16 cellular contexts compared by ENCODE assay signal in the genomic region with DNA sequence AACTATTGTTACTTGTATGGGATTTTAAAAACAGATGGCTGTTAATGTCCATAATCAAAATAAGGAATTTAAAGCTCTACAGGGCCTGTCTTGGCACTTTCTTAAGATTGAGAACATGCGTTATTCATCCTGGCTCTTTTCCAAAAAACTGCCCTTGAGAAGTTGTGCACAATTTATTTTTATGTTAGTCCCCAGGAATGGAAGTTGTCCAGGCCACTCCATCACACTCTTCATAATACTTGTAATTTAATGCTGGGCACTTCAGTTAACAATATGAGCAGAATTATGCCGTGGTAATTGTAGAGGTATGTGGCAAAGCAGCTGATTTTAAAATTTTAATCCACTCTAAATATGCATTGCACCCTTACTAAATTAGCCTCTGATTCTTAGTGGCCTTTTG. TPM values are rescaled to one million over a fixed set of nuclear protein-coding genes. Genes with fewer than 3 reads are reported as not detected.
DNase-seq lines count a peak whose midpoint lies in the region; ATAC-seq and TF ChIP-seq lines count a peak whose summit lies in the region.
"Had no signal": no experiment of that assay in that cellular context is flagged by ENCODE, and none has a peak within 500 bp of the region (broad histone marks: within the 10 kb centered on the region; RNA-seq: fewer than 3 reads in every experiment).

No MANE protein-coding gene starts in this region.

- TF ChIP-seq CTCF in chondrocyte (IDR thresholded peaks at IDR 0.05) (no peak), body of pancreas (IDR thresholded peaks at IDR 0.05) (no peak)

- H3K4me1 Mint-ChIP-seq in chondrocyte (ENCODE audit: low read depth), result peaks cover 41% of the 10 kb centered on the region
- H3K4me1 Mint-ChIP-seq: activated CD4-positive, alpha-beta memory T cell treated with anti-CD3 and anti-CD28 coated beads, Interleukin-2, amount 10 ng/mL, durations not matched to agents 7 days and 5 days had no signal

- H3K9me3 ChIP-seq in mesenchymal stem cell (ENCODE audit: control insufficient read depth, low read length) (no peaks in the 10 kb centered on the region), body of pancreas (no peaks in the 10 kb centered on the region)
- H3K9me3 ChIP-seq: BLaER1 had no signal

- H4K8ac ChIP-seq in mesenchymal stem cell (ENCODE audit: low read length), result no peak overlapping the region

- no peaks in the 10 kb centered on the region for H3K27me3 Mint-ChIP-seq in chondrocyte (ENCODE audit: low read depth)
- H3K27me3 Mint-ChIP-seq: activated CD4-positive, alpha-beta memory T cell treated with anti-CD3 and anti-CD28 coated beads, Interleukin-2, amount 10 ng/mL, durations not matched to agents 7 days and 5 days had no signal

- WGBS in mesenchymal stem cell, result 25% methylated on average over 1 of the region's 2 CpGs
- WGBS in body of pancreas, 2 donors, result 71 to 75% methylated on average over 2 of the region's 2 CpGs

- peaks cover 2% of the 10 kb centered on the region for H3K4me1 ChIP-seq in mesenchymal stem cell (ENCODE audit: control insufficient read depth, insufficient read depth, low read depth, low read length)
- no peaks in the 10 kb centered on the region for H3K4me1 ChIP-seq in body of pancreas
- H3K4me1 ChIP-seq: BLaER1, parathyroid adenoma had no signal

- intact Hi-C loops in body of pancreas (cut with DNase I), result no loop called here

- no peak overlapping the region for H2BK12ac ChIP-seq in mesenchymal stem cell (ENCODE audit: low read length in 2 of 2)

- H3K36me3 ChIP-seq in mesenchymal stem cell (ENCODE audit: control insufficient read depth in 1 of 2, insufficient read depth in 2 of 2, low read depth in 1 of 2, low read length in 2 of 2) (peaks cover 3 to 60% of the 10 kb centered on the region in 2 experiments), body of pancreas (replicated peaks in 1 of 2; ENCODE audit: insufficient read depth in 1 of 2, low read depth in 2 of 2) (no peaks in the 10 kb centered on the region)

- H3K14ac ChIP-seq in mesenchymal stem cell (ENCODE audit: low read length in 2 of 2), result no peak overlapping the region

- no peaks in the 10 kb centered on the region for H3K9me3 Mint-ChIP-seq in chondrocyte (ENCODE audit: low read depth)
- H3K9me3 Mint-ChIP-seq: activated CD4-positive, alpha-beta memory T cell treated with anti-CD3 and anti-CD28 coated beads, Interleukin-2, amount 10 ng/mL, durations not matched to agents 7 days and 5 days had no signal

- no peak overlapping the region for H3K4me2 ChIP-seq in mesenchymal stem cell (ENCODE audit: low read length, poor library complexity, severe bottlenecking)
- H3K4me2 ChIP-seq: BLaER1, PC-9 had no signal

- H3K4me3 ChIP-seq in mesenchymal stem cell (ENCODE audit: insufficient read depth in 1 of 2, low read depth in 1 of 2, low read length in 2 of 2), result no peak overlapping the region
- no peak overlapping the region for H3K4me3 ChIP-seq in body of pancreas
- H3K4me3 ChIP-seq: BLaER1, PC-9 had no signal

- no peak overlapping the region for H2BK5ac ChIP-seq in mesenchymal stem cell (ENCODE audit: low read depth, low read length, poor library complexity, severe bottlenecking)

- H3K4me3 Mint-ChIP-seq in chondrocyte (ENCODE audit: unreplicated experiment), result no peak overlapping the region
- H3K4me3 Mint-ChIP-seq: activated CD4-positive, alpha-beta memory T cell treated with anti-CD3 and anti-CD28 coated beads, Interleukin-2, amount 10 ng/mL, durations not matched to agents 7 days and 5 days had no signal

- DNase-seq in EH (ENCODE audit: low read depth) (peak; percentile 58), NCI-H2107 (lab: John Stamatoyannopoulos, UW) (peak; percentile 4), chondrocyte (ENCODE audit: low spot score) (no peak), mesenchymal stem cell (peak; percentile 64), Kasumi-1 (lab: John Stamatoyannopoulos, UW) (no peak), retina (no peak), body of pancreas (no peak)
- DNase-seq: activated CD4-positive, alpha-beta memory T cell treated with anti-CD3 and anti-CD28 coated beads, Interleukin-2, amount 10 ng/mL, durations not matched to agents 7 days and 5 days; effector memory CD4-positive, alpha-beta T cell; head of caudate nucleus; PC-9; stimulated activated CD4-positive, alpha-beta T cell treated with anti-CD3 and anti-CD28 coated beads, Interleukin-15, amount 100 ng/mL, for 24 hours; substantia nigra had no signal

- peaks cover 8% of the 10 kb centered on the region for H3K36me3 Mint-ChIP-seq in chondrocyte (ENCODE audit: low read depth)

- H2BK120ac ChIP-seq in mesenchymal stem cell (ENCODE audit: low read depth, low read length), result no peak overlapping the region

- no peak overlapping the region for H2AFZ ChIP-seq in mesenchymal stem cell (ENCODE audit: low read depth, low read length)
- H2AFZ ChIP-seq: parathyroid adenoma, PC-9 had no signal

- H3K9ac ChIP-seq in mesenchymal stem cell (ENCODE audit: low read length), result peak overlapping the region; percentile 30
- H3K9ac ChIP-seq: BLaER1, parathyroid adenoma had no signal

- no peak for TF ChIP-seq POLR2A in body of pancreas (IDR thresholded peaks at IDR 0.05)

- H3K18ac ChIP-seq in mesenchymal stem cell (ENCODE audit: low read depth in 1 of 2, low read length in 2 of 2), result no peak overlapping the region

- peak overlapping the region; percentile 77 for H3K27ac Mint-ChIP-seq in chondrocyte (ENCODE audit: unreplicated experiment)
- H3K27ac Mint-ChIP-seq: activated CD4-positive, alpha-beta memory T cell treated with anti-CD3 and anti-CD28 coated beads, Interleukin-2, amount 10 ng/mL, durations not matched to agents 7 days and 5 days had no signal

- H3K23ac ChIP-seq in mesenchymal stem cell (ENCODE audit: low read length in 2 of 2), result no peak overlapping the region

- H2BK15ac ChIP-seq in mesenchymal stem cell (ENCODE audit: low read depth, poor library complexity, severe bottlenecking), result no peak overlapping the region

- H3K4ac ChIP-seq in mesenchymal stem cell (ENCODE audit: low read depth in 1 of 2, low read length in 2 of 2), result no peak overlapping the region

- no peak overlapping the region for H2AK5ac ChIP-seq in mesenchymal stem cell (ENCODE audit: low read length, severe bottlenecking)

- H3K27me3 ChIP-seq in mesenchymal stem cell (ENCODE audit: control insufficient read depth in 1 of 2, insufficient read depth in 1 of 2, low read length in 2 of 2) (no peaks in the 10 kb centered on the region), body of pancreas (no peaks in the 10 kb centered on the region)
- H3K27me3 ChIP-seq: BLaER1 had no signal

- H3K27ac ChIP-seq in mesenchymal stem cell (ENCODE audit: low read length, poor library complexity, severe bottlenecking) (no peak overlapping the region), body of pancreas (no peak overlapping the region)
- H3K27ac ChIP-seq: BLaER1, parathyroid adenoma, PC-9 had no signal

- ATAC-seq in GM21786 (IDR thresholded peaks at IDR 0.05; ENCODE audit: unreplicated experiment) (no peak), body of pancreas (no peak)

- H4K91ac ChIP-seq in mesenchymal stem cell (ENCODE audit: low read length), result no peak overlapping the region

- peaks cover 7% of the 10 kb centered on the region for H3K79me1 ChIP-seq in mesenchymal stem cell (replicated peaks; ENCODE audit: low read length, poor library complexity, severe bottlenecking)

RNA-seq across cellular contexts. Expression of a gene that starts 51.8 kb away (rescaled TPM):
- total RNA-seq in chondrocyte (0.54 to 1.3 TPM (median 1.3 TPM) in 3 replicates), body of pancreas (1 to 10 TPM; 1.0 to 2.0 TPM)
- 0.55 TPM for polyA plus RNA-seq in mesenchymal stem cell (2013, experiment 1 of 2)
- polyA plus RNA-seq in mesenchymal stem cell (2013, experiment 2 of 2), result 0.56 TPM
- total RNA-seq: activated CD4-positive, alpha-beta memory T cell treated with anti-CD3 and anti-CD28 coated beads, Interleukin-2, amount 10 ng/mL, durations not matched to agents 7 days and 5 days had no signal

Comparison
In these comparisons a context has a peak if more than half of its experiments do, and no peak if none do; other contexts are left out.
1. DNase-seq: peak in EH (single experiment), NCI-H2107 (single experiment) and mesenchymal stem cell (single experiment); none in chondrocyte (single experiment), Kasumi-1 (0 of 2), retina (single experiment) and body of pancreas (0 of 4).